In genomic region chr3:188212308-188212969, GRCh38 we compare ENCODE assay signal across 11 cellular contexts. TPM values are rescaled to one million over a fixed set of nuclear protein-coding genes. Genes with fewer than 3 reads are reported as not detected.
DNase-seq lines count a peak whose midpoint lies in the region; ATAC-seq and TF ChIP-seq lines count a peak whose summit lies in the region.
"Had no signal": no experiment of that assay in that cellular context is flagged by ENCODE, and none has a peak within 500 bp of the region (broad histone marks: within the 10 kb centered on the region; RNA-seq: fewer than 3 reads in every experiment).

No MANE protein-coding gene starts in this region.

- no peaks in the 10 kb centered on the region for H3K9me3 ChIP-seq in heart left ventricle
- no peaks in the 10 kb centered on the region for H3K9me3 ChIP-seq in muscle layer of colon (ENCODE audit: low read length)
- no peaks in the 10 kb centered on the region for H3K9me3 ChIP-seq in aorta (ENCODE audit: control insufficient read depth, low read length)
- H3K9me3 ChIP-seq: BE2C had no signal

- ATAC-seq in heart left ventricle (no peak), Right ventricle myocardium superior (ENCODE audit: poor library complexity) (no peak), aorta (ENCODE audit: low FRiP score) (peak; percentile 64), HG02623 (IDR thresholded peaks at IDR 0.05; ENCODE audit: unreplicated experiment) (no peak), HG03159 (IDR thresholded peaks at IDR 0.05; ENCODE audit: unreplicated experiment) (no peak)

- no peaks in the 10 kb centered on the region for H3K27me3 ChIP-seq in heart left ventricle
- H3K27me3 ChIP-seq in muscle layer of colon (ENCODE audit: control insufficient read depth in 1 of 2, insufficient read depth in 2 of 2, low read length in 2 of 2) = no peaks in the 10 kb centered on the region
- no peaks in the 10 kb centered on the region for H3K27me3 ChIP-seq in aorta (ENCODE audit: control insufficient read depth in 1 of 2, insufficient read depth in 2 of 2, low read length in 1 of 2)
- H3K27me3 ChIP-seq: BE2C had no signal

- TF ChIP-seq POLR2A in heart left ventricle (IDR thresholded peaks at IDR 0.05) = no peak

- TF ChIP-seq CTCF in heart left ventricle (IDR thresholded peaks at IDR 0.05) (no peak), epithelial cell of proximal tubule (conservative IDR thresholded peaks at IDR 0.05; ENCODE audit: low read depth, low read length) (no peak)

- peak overlapping the region in 1 of 12 donors; percentile 23 for H3K4me3 ChIP-seq in heart left ventricle
- peak overlapping the region; percentile 56 for H3K4me3 ChIP-seq in epithelial cell of proximal tubule (ENCODE audit: low read depth, low read length)
- peak overlapping the region; percentile 55 to 64 for H3K4me3 ChIP-seq in muscle layer of colon (ENCODE audit: low read depth in 1 of 2, low read length in 2 of 2)
- H3K4me3 ChIP-seq in aorta (ENCODE audit: low read length in 2 of 2) = peak overlapping the region; percentile 79 to 99

- intact Hi-C loops in heart left ventricle (cut with DNase I) = loop anchor here in 1 of 10 donors (2.0 kb wide), 1 partner anchor 20 kb away; no protein-coding TSS in a partner anchor
- intact Hi-C loops in Right ventricle myocardium superior (cut with DNase I) = no loop called here
- intact Hi-C loops in aorta (cut with DNase I) = loop anchor here (1.0 to 10.0 kb wide), 8 partner anchors 35 to 470 kb away; partner anchors contain the start of gene BCL6 (in 1 of the 2)

- H3K36me3 ChIP-seq in heart left ventricle = peaks cover 0 to 33% (median 0%) of the 10 kb centered on the region in 9 donors
- H3K36me3 ChIP-seq in muscle layer of colon (ENCODE audit: insufficient read depth, low read length) = peaks cover 4% of the 10 kb centered on the region
- peaks cover 0 to 4% of the 10 kb centered on the region in 2 donors for H3K36me3 ChIP-seq in aorta (ENCODE audit: control insufficient read depth in 1 of 2, insufficient read depth in 2 of 2, low read length in 1 of 2)
- H3K36me3 ChIP-seq: BE2C had no signal

- H3K27ac ChIP-seq in heart left ventricle (peak overlapping the region in 11 of 12 donors; percentile 0 to 89 (median 39)), muscle layer of colon (ENCODE audit: low read depth, low read length) (peak overlapping the region; percentile 96), aorta (ENCODE audit: low read depth in 1 of 2, low read length in 2 of 2) (peak overlapping the region; percentile 100)

- WGBS in heart left ventricle, 4 donors = 69 to 77% (median 74%) methylated on average over 8 to 9 of the region's 9 CpGs
- 1 to 6% methylated on average over 9 of the region's 9 CpGs for WGBS in aorta, 2 donors

- DNase-seq in heart left ventricle (no peak), Right ventricle myocardium superior (no peak), epithelial cell of proximal tubule (ENCODE audit: low read depth) (peak; percentile 98), aorta (peak; percentile 63 to 82), NAMALWA (ENCODE audit: low spot score) (no peak)
- DNase-seq: activated naive CD4-positive, alpha-beta T cell; BE2C; NCI-H1694 had no signal

- peaks cover 0 to 76% (median 43%) of the 10 kb centered on the region in 12 donors for H3K4me1 ChIP-seq in heart left ventricle
- peaks cover 48% of the 10 kb centered on the region for H3K4me1 ChIP-seq in muscle layer of colon (ENCODE audit: insufficient read depth, low read length)
- H3K4me1 ChIP-seq in aorta (ENCODE audit: control insufficient read depth in 1 of 2, insufficient read depth in 2 of 2, low read length in 2 of 2) = peaks cover 8 to 15% of the 10 kb centered on the region in 2 donors

- peak overlapping the region; percentile 96 for H3K9ac ChIP-seq in muscle layer of colon (ENCODE audit: low read length)

RNA-seq across cellular contexts. Expression of gene LPP, which starts 58.5 kb away (rescaled TPM):
- 100 to 1,000 TPM in 6 of 9 donors, 10 to 100 TPM in 3; 76.6 to 178 (median 111) TPM for total RNA-seq in heart left ventricle
- polyA plus RNA-seq in heart left ventricle = 10 to 100 TPM in 1 of 2 donors, 1 to 10 TPM in 1; 9.2 to 20.5 TPM
- 92.9 TPM for total RNA-seq in Right ventricle myocardium superior
- total RNA-seq in epithelial cell of proximal tubule = 53.6 and 93.9 TPM in 2 replicates
- total RNA-seq in aorta = 1,000 to 10,000 TPM in 1 of 2 donors, 100 to 1,000 TPM in 1; 995 to 2,536 TPM
- polyA plus RNA-seq in aorta = 10 to 100 TPM; 37.7 to 58.8 TPM

Comparison
In these comparisons a context has a peak if more than half of its experiments do, and no peak if none do; other contexts are left out.
1. DNase-seq: peak in epithelial cell of proximal tubule (single experiment) and aorta (2 of 2); none in heart left ventricle (0 of 5), Right ventricle myocardium superior (single experiment) and NAMALWA (single experiment).
2. H3K27ac ChIP-seq: peak in every context shown above with its lines; median percentile 100 in aorta; 96 in muscle layer of colon; 39 in heart left ventricle.
3. RNA of gene LPP, which starts 58.5 kb away (total RNA-seq): 995 to 2,536 TPM in aorta; 76.6 to 178 TPM in heart left ventricle, 53.6 to 93.9 TPM in epithelial cell of proximal tubule and 92.9 TPM in Right ventricle myocardium superior (single experiment); every median in the first group is over 4 times any median in the second.